In the genomic region with DNA sequence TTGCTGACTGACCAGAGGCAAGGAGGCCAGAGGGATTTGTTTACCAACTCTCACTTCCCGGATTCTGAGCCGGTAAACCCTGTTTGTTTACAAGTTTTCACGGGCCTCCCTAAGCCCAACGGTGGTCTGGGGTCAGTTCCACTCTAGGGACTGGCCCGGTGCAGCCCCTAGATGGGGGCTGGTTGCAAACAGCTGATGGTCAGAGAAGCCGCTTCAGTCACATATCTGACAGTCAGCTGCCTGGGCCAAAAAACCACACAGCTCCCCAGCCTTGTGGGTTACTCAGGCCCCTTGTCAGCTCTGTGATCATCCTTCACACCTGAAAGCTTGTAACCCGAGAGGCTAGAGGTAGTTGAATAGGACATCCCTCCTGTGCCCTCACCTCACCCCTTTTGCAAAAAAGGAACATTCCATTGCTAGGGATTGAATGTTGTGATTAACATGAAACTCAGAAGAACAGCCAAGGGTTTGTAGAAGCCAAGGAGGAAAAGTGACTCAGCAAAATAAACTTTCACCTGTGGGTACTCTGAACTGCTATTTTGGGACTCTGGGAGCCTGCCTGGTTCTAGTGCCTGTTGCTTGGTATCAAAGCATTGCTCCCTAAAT, we compare ENCODE assay signal across 8 cellular contexts. TPM values are rescaled to one million over a fixed set of nuclear protein-coding genes. Genes with fewer than 3 reads are reported as not detected.
DNase-seq lines count a peak whose midpoint lies in the region; ATAC-seq and TF ChIP-seq lines count a peak whose summit lies in the region.
"Had no signal": no experiment of that assay in that cellular context is flagged by ENCODE, and none has a peak within 500 bp of the region (broad histone marks: within the 10 kb centered on the region; RNA-seq: fewer than 3 reads in every experiment).

No MANE protein-coding gene starts in this region.

- H3K4me2 ChIP-seq in HCT116 (ENCODE audit: low read length) (peak overlapping the region; percentile 61), SK-N-SH (no peak overlapping the region)

- H3K9ac ChIP-seq in HCT116 (ENCODE audit: low read length): peak overlapping the region; percentile 14
- H3K9ac ChIP-seq in SK-N-SH: no peak overlapping the region

- POLR2A ChIA-PET in HCT116 (lab: Charles Lee): interaction anchor here (1.4 kb wide), 1 partner anchor 10 kb away, joined by 4 read pairs; no protein-coding TSS in a partner anchor
- POLR2A ChIA-PET in SK-N-SH (lab: Yijun Ruan, JAX): no interaction called here

- no peak overlapping the region for H3K4me3 ChIP-seq in HCT116 (replicated peaks in 1 of 2; ENCODE audit: low read depth in 1 of 2, low read length in 2 of 2)
- no peak overlapping the region for H3K4me3 ChIP-seq in SK-N-SH (ENCODE audit: low read depth in 2 of 2, low read length in 1 of 2)
- no peak overlapping the region for H3K4me3 ChIP-seq in right atrium auricular region

- H3K36me3 ChIP-seq in HCT116 (ENCODE audit: control insufficient read depth in 1 of 2, insufficient read depth in 2 of 2, low read length in 2 of 2) (no peaks in the 10 kb centered on the region), SK-N-SH (replicated peaks in 1 of 2; ENCODE audit: control insufficient read depth in 1 of 2, insufficient read depth in 2 of 2, low read length in 1 of 2) (no peaks in the 10 kb centered on the region), right atrium auricular region (no peaks in the 10 kb centered on the region)

- RAD21 ChIA-PET in HCT116 (lab: Charles Lee; ENCODE audit: low non-redundant PET in 1 of 2, low total read pairs in 2 of 2, uncharacterized antibody in 2 of 2, unreplicated experiment in 2 of 2): no interaction called here

- intact Hi-C loops in HCT116 (cut with micrococcal nuclease): no loop called here

- TF ChIP-seq CTCF in HCT116 (IDR thresholded peaks at IDR 0.05 in 2 of 3, conservative IDR thresholded peaks at IDR 0.05 in 1 of 3; ENCODE audit: borderline replicate concordance in 1 of 3, insufficient read depth in 1 of 3, low read depth in 2 of 3, low read length in 2 of 3) (no peak), SK-N-SH (IDR thresholded peaks at IDR 0.05) (no peak), right atrium auricular region (IDR thresholded peaks at IDR 0.05) (no peak)

- H2AFZ ChIP-seq in HCT116 (ENCODE audit: low read depth, low read length, poor library complexity, severe bottlenecking): peak overlapping the region; percentile 37
- 0 out of 2 replicates have a peak overlapping the region, but pooled peaks have one; percentile 57 for H2AFZ ChIP-seq in SK-N-SH (ENCODE audit: low read depth)

- no TSS peak for BruUV-seq in HCT116 (replicated peaks; lab: Mats Ljungman, UMichigan)

- no peak for TF ChIP-seq EP300 in SK-N-SH (IDR thresholded peaks at IDR 0.05; ENCODE audit: borderline replicate concordance in 1 of 2, low read depth in 1 of 2, low read length in 1 of 2)

- no peak for TF ChIP-seq POLR2A in HCT116 (IDR thresholded peaks at IDR 0.05; ENCODE audit: borderline replicate concordance, extremely low read depth, insufficient read depth, insufficient read length)

- H3K4me1 Mint-ChIP-seq in stimulated activated naive B cell treated with anti-CD40 and anti-IgM and Interleukin-4, amounts not matched to agents 10 μg/mL and 1 μg/mL and 100 μg/mL, for 72 hours: peaks cover 4% of the 10 kb centered on the region in 2 donors

- peaks cover 0 to 4% of the 10 kb centered on the region in 2 donors for H3K36me3 Mint-ChIP-seq in stimulated activated naive B cell treated with anti-CD40 and anti-IgM and Interleukin-4, amounts not matched to agents 10 μg/mL and 1 μg/mL and 100 μg/mL, for 72 hours
- H3K36me3 Mint-ChIP-seq: activated naive CD8-positive, alpha-beta T cell treated with anti-CD3 and anti-CD28 coated beads, Interleukin-2, amount 10 ng/mL, durations not matched to agents 7 days and 5 days had no signal

- CTCF ChIA-PET in HCT116 (lab: Charles Lee): interaction anchor here (0.6 to 1.4 kb wide), 2 partner anchors 14 to 65 kb away, joined by 3 read pairs; no protein-coding TSS in a partner anchor
- CTCF ChIA-PET in SK-N-SH (lab: Yijun Ruan, JAX): interaction anchor here (1.2 to 1.3 kb wide), 2 partner anchors 14 to 181 kb away, joined by 3 to 4 read pairs; a partner anchor contains a TSS

- H3K9me2 ChIP-seq in HCT116 (ENCODE audit: insufficient read depth) (no peaks in the 10 kb centered on the region), SK-N-SH (no peaks in the 10 kb centered on the region)

- 75% methylated on average over 3 of the region's 7 CpGs for WGBS in SK-N-SH (ENCODE audit: low lambda C conversion rate)

- TF ChIP-seq RAD21 in HCT116 (IDR thresholded peaks at IDR 0.05; ENCODE audit: low read depth) (no peak), SK-N-SH (IDR thresholded peaks at IDR 0.05; ENCODE audit: low read length) (no peak)

- H3K27me3 Mint-ChIP-seq in stimulated activated naive B cell treated with anti-CD40 and anti-IgM and Interleukin-4, amounts not matched to agents 10 μg/mL and 1 μg/mL and 100 μg/mL, for 72 hours: peaks cover 0 to 5% of the 10 kb centered on the region in 2 donors
- H3K27me3 Mint-ChIP-seq: activated naive CD8-positive, alpha-beta T cell treated with anti-CD3 and anti-CD28 coated beads, Interleukin-2, amount 10 ng/mL, durations not matched to agents 7 days and 5 days had no signal

- H3K27ac Mint-ChIP-seq in stimulated activated naive B cell treated with anti-CD40 and anti-IgM and Interleukin-4, amounts not matched to agents 10 μg/mL and 1 μg/mL and 100 μg/mL, for 72 hours: peak overlapping the region; percentile 59
- H3K27ac Mint-ChIP-seq: activated naive CD8-positive, alpha-beta T cell treated with anti-CD3 and anti-CD28 coated beads, Interleukin-2, amount 10 ng/mL, durations not matched to agents 7 days and 5 days had no signal

- no peak for ATAC-seq in HCT116
- no peak for ATAC-seq in stimulated activated naive B cell treated with anti-CD40 and anti-IgM and Interleukin-4, amounts not matched to agents 10 μg/mL and 1 μg/mL and 100 μg/mL, for 72 hours (replicated peaks)
- no peak for ATAC-seq in HG02973 (IDR thresholded peaks at IDR 0.05; ENCODE audit: unreplicated experiment)

- no peaks in the 10 kb centered on the region for H3K27me3 ChIP-seq in HCT116 (ENCODE audit: insufficient read depth, low read length)
- H3K27me3 ChIP-seq in SK-N-SH (ENCODE audit: insufficient read depth): no peaks in the 10 kb centered on the region
- no peaks in the 10 kb centered on the region for H3K27me3 ChIP-seq in right atrium auricular region

- H3K27ac ChIP-seq in HCT116 (ENCODE audit: low read depth, low read length) (peak overlapping the region; percentile 20; the same call in 1 of the 2 replicates), SK-N-SH (ENCODE audit: low read depth in 2 of 2, low read length in 1 of 2) (no peak overlapping the region), right atrium auricular region (peak overlapping the region; percentile 60 to 68)

- DNase-seq in HCT116 (ENCODE audit: low read depth, low spot score) (no peak), SK-N-SH (no peak), right atrium auricular region (ENCODE audit: low spot score) (no peak), NCI-H128 (lab: John Stamatoyannopoulos, UW; ENCODE audit: unreplicated experiment) (no peak)
- DNase-seq in stimulated activated naive B cell treated with anti-CD40 and anti-IgM and Interleukin-4, amounts not matched to agents 10 μg/mL and 1 μg/mL and 100 μg/mL, for 72 hours: no peak
- DNase-seq in stimulated activated CD4-positive, alpha-beta T cell treated with anti-CD3 and anti-CD28 coated beads, Interleukin-2, amount 100 ng/mL, for 48 hours: no peak
- DNase-seq: activated naive CD8-positive, alpha-beta T cell treated with anti-CD3 and anti-CD28 coated beads, Interleukin-2, amount 10 ng/mL, durations not matched to agents 7 days and 5 days had no signal

- no peaks in the 10 kb centered on the region for H3K9me3 Mint-ChIP-seq in stimulated activated naive B cell treated with anti-CD40 and anti-IgM and Interleukin-4, amounts not matched to agents 10 μg/mL and 1 μg/mL and 100 μg/mL, for 72 hours
- H3K9me3 Mint-ChIP-seq: activated naive CD8-positive, alpha-beta T cell treated with anti-CD3 and anti-CD28 coated beads, Interleukin-2, amount 10 ng/mL, durations not matched to agents 7 days and 5 days had no signal

- H3K4me3 Mint-ChIP-seq in stimulated activated naive B cell treated with anti-CD40 and anti-IgM and Interleukin-4, amounts not matched to agents 10 μg/mL and 1 μg/mL and 100 μg/mL, for 72 hours: no peak overlapping the region
- H3K4me3 Mint-ChIP-seq: activated naive CD8-positive, alpha-beta T cell treated with anti-CD3 and anti-CD28 coated beads, Interleukin-2, amount 10 ng/mL, durations not matched to agents 7 days and 5 days had no signal

- H3K4me1 ChIP-seq in HCT116 (ENCODE audit: control insufficient read depth in 1 of 2, insufficient read depth in 2 of 2, low read length in 2 of 2): peaks cover 20 to 31% of the 10 kb centered on the region in 2 experiments
- H3K4me1 ChIP-seq in SK-N-SH (ENCODE audit: control insufficient read depth in 1 of 2, insufficient read depth in 2 of 2, low read depth in 1 of 2, low read length in 1 of 2): no peaks in the 10 kb centered on the region
- H3K4me1 ChIP-seq in right atrium auricular region: peaks cover 0 to 17% of the 10 kb centered on the region in 2 donors

- H3F3A ChIP-seq in SK-N-SH (replicated peaks; ENCODE audit: insufficient read depth): no peaks in the 10 kb centered on the region

- H4K20me1 ChIP-seq in HCT116 (ENCODE audit: insufficient read depth): no peaks in the 10 kb centered on the region
- H4K20me1 ChIP-seq in SK-N-SH (ENCODE audit: insufficient read depth): no peaks in the 10 kb centered on the region

- H3K9me3 ChIP-seq in HCT116 (ENCODE audit: control insufficient read depth in 1 of 2, insufficient read depth in 1 of 2, low read depth in 1 of 2, low read length in 2 of 2): no peaks in the 10 kb centered on the region
- H3K9me3 ChIP-seq in SK-N-SH: no peaks in the 10 kb centered on the region
- no peaks in the 10 kb centered on the region for H3K9me3 ChIP-seq in right atrium auricular region

- H3K79me2 ChIP-seq in HCT116 (ENCODE audit: insufficient read depth, low read length): no peaks in the 10 kb centered on the region
- H3K79me2 ChIP-seq in SK-N-SH (ENCODE audit: insufficient read depth): no peaks in the 10 kb centered on the region

TF ChIP-seq in HCT116, 20 proteins besides CTCF, POLR2A, EP300 and RAD21 (continues in another document):
- TF ChIP-seq YY1 (IDR thresholded peaks at IDR 0.05; ENCODE audit: extremely low read depth, insufficient replicate concordance, low read depth, low read length): no peak

RNA-seq across cellular contexts. Expression of a gene that starts 40.4 kb away (rescaled TPM):
- total RNA-seq in HCT116 (2021; ENCODE audit: unreplicated experiment) (40.7 TPM), right atrium auricular region (10 to 100 TPM; 54.6 to 60.9 TPM)
- 24.3 and 25.2 TPM in 2 replicates for polyA plus RNA-seq in HCT116 (2012)
- polyA plus RNA-seq in SK-N-SH (2012; rRNA removed): 14.1 and 20.3 TPM in 2 replicates
- 23.3 and 37.3 TPM in 2 replicates for polyA plus RNA-seq in SK-N-SH (2012; cell fraction: cytosol; rRNA removed)
- 5.2 and 11.6 TPM in 2 replicates for polyA plus RNA-seq in SK-N-SH (2012; cell fraction: nucleus; rRNA removed)

RNA-seq across cellular contexts. Expression of a gene that starts 56.3 kb away (rescaled TPM):
- total RNA-seq in HCT116 (2021; ENCODE audit: unreplicated experiment) (16.8 TPM), right atrium auricular region (10 to 100 TPM in 1 of 2 donors, 1 to 10 TPM in 1; 9.6 to 12.8 TPM)
- polyA plus RNA-seq in HCT116 (2012): 7.6 and 7.8 TPM in 2 replicates
- polyA plus RNA-seq in SK-N-SH (2012; rRNA removed): 7.4 and 9.9 TPM in 2 replicates
- 9.9 and 10.6 TPM in 2 replicates for polyA plus RNA-seq in SK-N-SH (2012; cell fraction: cytosol; rRNA removed)
- polyA plus RNA-seq in SK-N-SH (2012; cell fraction: nucleus; rRNA removed): 4.6 and 11.0 TPM in 2 replicates

Comparison
In these comparisons a context has a peak if more than half of its experiments do, and no peak if none do; other contexts are left out.
1. H3K27ac ChIP-seq: peak in HCT116 (single experiment) and right atrium auricular region (2 of 2); none in SK-N-SH (0 of 2).